In genomic region chr22:50439314-50440250, GRCh38 we compare ENCODE assay signal across 1 cellular context.
TF ChIP-seq lines count a peak whose summit lies in the region.

No MANE protein-coding gene starts in this region.

TF ChIP-seq in H1, 55 proteins besides CTCF, POLR2A, EP300 and RAD21:
- TF ChIP-seq SUZ12 (IDR thresholded peaks at IDR 0.05; ENCODE audit: low read length) (no peak), ZNF274 (IDR thresholded peaks at IDR 0.05; ENCODE audit: borderline replicate concordance, extremely low read depth, low read length) (no peak), USF2 (IDR thresholded peaks at IDR 0.05; ENCODE audit: low read length) (no peak), TCF12 (IDR thresholded peaks at IDR 0.05; ENCODE audit: low read depth, low read length) (no peak), CEBPB (IDR thresholded peaks at IDR 0.05; ENCODE audit: low read depth, low read length) (no peak), TEAD4 (IDR thresholded peaks at IDR 0.05; ENCODE audit: low read depth, low read length) (no peak), CBX5 (IDR thresholded peaks at IDR 0.05; ENCODE audit: low read depth, low read length) (no peak), SP1 (IDR thresholded peaks at IDR 0.05; ENCODE audit: low read depth, low read length) (no peak), JUN (IDR thresholded peaks at IDR 0.05; ENCODE audit: low read depth, low read length) (no peak), RXRA (IDR thresholded peaks at IDR 0.05; ENCODE audit: insufficient read depth, low read depth, low read length) (no peak), SIN3A (conservative IDR thresholded peaks at IDR 0.05 in 1 of 2, IDR thresholded peaks at IDR 0.05 in 1 of 2; ENCODE audit: low read depth in 1 of 2, low read length in 2 of 2) (no peak), KDM5A (IDR thresholded peaks at IDR 0.05; ENCODE audit: low read length) (no peak), RBBP5 (IDR thresholded peaks at IDR 0.05; ENCODE audit: borderline replicate concordance, low read depth, low read length) (no peak), CHD2 (IDR thresholded peaks at IDR 0.05; ENCODE audit: low read length) (no peak), EGR1 (IDR thresholded peaks at IDR 0.05; ENCODE audit: borderline replicate concordance, low read depth, low read length) (no peak), JUND (IDR thresholded peaks at IDR 0.05; ENCODE audit: low read length) (no peak), E2F6 (IDR thresholded peaks at IDR 0.05) (no peak)
